Comparison of ENCODE assay signal across 1 cellular context in the genomic region with DNA sequence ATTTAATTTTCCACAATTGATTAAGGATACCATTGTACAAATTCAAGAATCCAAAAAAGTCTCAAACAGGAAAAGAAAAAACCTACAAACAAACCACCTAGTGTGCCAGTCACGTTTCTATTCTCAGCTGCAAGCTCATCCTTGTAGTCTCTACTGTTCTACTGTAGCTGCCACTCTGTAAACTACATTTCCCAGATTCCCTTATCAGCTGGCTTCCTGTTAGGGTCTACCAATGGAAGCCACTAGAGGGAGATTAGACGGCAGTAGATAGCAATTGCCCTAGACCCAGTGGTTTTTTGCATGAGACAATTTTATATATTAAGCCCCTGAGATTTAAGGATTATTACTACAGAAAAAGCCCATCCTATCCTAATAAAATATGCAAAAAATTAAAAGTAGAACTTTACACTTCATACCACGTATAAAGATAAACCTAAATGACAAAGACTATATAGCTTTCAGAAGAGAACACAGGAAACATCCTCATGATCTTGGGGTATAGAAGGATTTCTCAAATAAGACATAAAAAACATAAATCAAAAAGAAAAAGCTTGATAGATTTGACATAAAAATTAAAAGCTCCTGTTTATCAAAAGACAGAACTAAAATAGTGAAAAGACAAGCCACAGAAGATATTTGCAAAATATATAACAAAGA.
TF ChIP-seq lines count a peak whose summit lies in the region.

No MANE protein-coding gene starts in this region.

TF ChIP-seq in GM12878, 131 proteins besides CTCF, POLR2A, EP300 and RAD21 (continued from another document):
- TF ChIP-seq, protein P1, sequence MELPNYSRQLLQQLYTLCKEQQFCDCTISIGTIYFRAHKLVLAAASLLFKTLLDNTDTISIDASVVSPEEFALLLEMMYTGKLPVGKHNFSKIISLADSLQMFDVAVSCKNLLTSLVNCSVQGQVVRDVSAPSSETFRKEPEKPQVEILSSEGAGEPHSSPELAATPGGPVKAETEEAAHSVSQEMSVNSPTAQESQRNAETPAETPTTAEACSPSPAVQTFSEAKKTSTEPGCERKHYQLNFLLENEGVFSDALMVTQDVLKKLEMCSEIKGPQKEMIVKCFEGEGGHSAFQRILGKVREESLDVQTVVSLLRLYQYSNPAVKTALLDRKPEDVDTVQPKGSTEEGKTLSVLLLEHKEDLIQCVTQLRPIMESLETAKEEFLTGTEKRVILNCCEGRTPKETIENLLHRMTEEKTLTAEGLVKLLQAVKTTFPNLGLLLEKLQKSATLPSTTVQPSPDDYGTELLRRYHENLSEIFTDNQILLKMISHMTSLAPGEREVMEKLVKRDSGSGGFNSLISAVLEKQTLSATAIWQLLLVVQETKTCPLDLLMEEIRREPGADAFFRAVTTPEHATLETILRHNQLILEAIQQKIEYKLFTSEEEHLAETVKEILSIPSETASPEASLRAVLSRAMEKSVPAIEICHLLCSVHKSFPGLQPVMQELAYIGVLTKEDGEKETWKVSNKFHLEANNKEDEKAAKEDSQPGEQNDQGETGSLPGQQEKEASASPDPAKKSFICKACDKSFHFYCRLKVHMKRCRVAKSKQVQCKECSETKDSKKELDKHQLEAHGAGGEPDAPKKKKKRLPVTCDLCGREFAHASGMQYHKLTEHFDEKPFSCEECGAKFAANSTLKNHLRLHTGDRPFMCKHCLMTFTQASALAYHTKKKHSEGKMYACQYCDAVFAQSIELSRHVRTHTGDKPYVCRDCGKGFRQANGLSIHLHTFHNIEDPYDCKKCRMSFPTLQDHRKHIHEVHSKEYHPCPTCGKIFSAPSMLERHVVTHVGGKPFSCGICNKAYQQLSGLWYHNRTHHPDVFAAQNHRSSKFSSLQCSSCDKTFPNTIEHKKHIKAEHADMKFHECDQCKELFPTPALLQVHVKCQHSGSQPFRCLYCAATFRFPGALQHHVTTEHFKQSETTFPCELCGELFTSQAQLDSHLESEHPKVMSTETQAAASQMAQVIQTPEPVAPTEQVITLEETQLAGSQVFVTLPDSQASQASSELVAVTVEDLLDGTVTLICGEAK (IDR thresholded peaks at IDR 0.05; ENCODE audit: borderline replicate concordance): peak; percentile 67; the same call in 1 of the 2 replicates
- TF ChIP-seq YY1 (IDR thresholded peaks at IDR 0.05; ENCODE audit: low read depth, low read length): 0 out of 2 replicates have a peak, but pooled peaks have one; percentile 48
- no peak for TF ChIP-seq ETV6 (conservative IDR thresholded peaks at IDR 0.05 in 1 of 2, IDR thresholded peaks at IDR 0.05 in 1 of 2; ENCODE audit: borderline replicate concordance in 1 of 2, low read depth in 1 of 2)
